8 cellular contexts compared by ENCODE assay signal in genomic region chr5:140113180-140113698, GRCh38. TPM values are rescaled to one million over a fixed set of nuclear protein-coding genes. Genes with fewer than 3 reads are reported as not detected.
DNase-seq lines count a peak whose midpoint lies in the region; ATAC-seq, FAIRE-seq and TF ChIP-seq lines count a peak whose summit lies in the region.

No MANE protein-coding gene starts in this region.

- no peak for FAIRE-seq in small intestine (lab: Jason Lieb, UNC)

- H3K36me3 ChIP-seq in NT2/D1 (ENCODE audit: insufficient read depth, insufficient read length, low read length) (no peaks in the 10 kb centered on the region), iPS-15b (ENCODE audit: control insufficient read depth, insufficient read depth, low read length) (no peaks in the 10 kb centered on the region), small intestine (ENCODE audit: control insufficient read depth in 2 of 2, insufficient read depth in 2 of 2, low read length in 2 of 2) (no peaks in the 10 kb centered on the region)

- H3K4me1 ChIP-seq in NT2/D1 (ENCODE audit: insufficient read depth, insufficient read length) (peaks cover 5% of the 10 kb centered on the region), iPS-15b (ENCODE audit: control insufficient read depth, insufficient read depth, low read length) (peaks cover 12% of the 10 kb centered on the region), small intestine (ENCODE audit: control insufficient read depth in 2 of 2, insufficient read depth in 1 of 2, low read depth in 1 of 2, low read length in 1 of 2) (peaks cover 3 to 18% of the 10 kb centered on the region in 2 donors)

- peak; percentile 8 for ATAC-seq in GM18511 (IDR thresholded peaks at IDR 0.05; ENCODE audit: unreplicated experiment)

- H3K9ac ChIP-seq in NT2/D1 (ENCODE audit: insufficient read length, low read depth): peak overlapping the region; percentile 82
- H3K9ac ChIP-seq in iPS-15b (ENCODE audit: low read depth, low read length): no peak overlapping the region

- WGBS in small intestine, 3 donors: 0 to 1% (median 1%) methylated on average over 15 to 28 of the region's 28 CpGs

- H3K27ac ChIP-seq in small intestine (ENCODE audit: low read depth in 1 of 2, low read length in 1 of 2): peak overlapping the region; percentile 33 to 93

- in situ Hi-C loops in astrocyte of the cerebellum (cut with HindIII; ENCODE audit: low sequenced_read_pairs): no loop called here

- DNase-seq in NT2/D1 (ENCODE audit: low read depth, low spot score): no peak
- DNase-seq in astrocyte of the cerebellum (ENCODE audit: low read depth): no peak
- no peak for DNase-seq in small intestine
- DNase-seq in inferior parietal cortex (ENCODE audit: extremely low spot score): no peak
- DNase-seq in KG1 (lab: John Stamatoyannopoulos, UW): no peak
- DNase-seq in GM19238 (ENCODE audit: insufficient read length, low spot score): no peak

- H3K4me3 ChIP-seq in NT2/D1 (ENCODE audit: insufficient read length, low read depth) (peak overlapping the region; percentile 66), astrocyte of the cerebellum (ENCODE audit: low read depth, low read length) (peak overlapping the region; percentile 63), iPS-15b (ENCODE audit: low read depth, low read length) (peak overlapping the region; percentile 83), small intestine (ENCODE audit: low read depth in 1 of 2, low read length in 2 of 2) (peak overlapping the region; percentile 90 to 94)

- TF ChIP-seq CTCF in astrocyte of the cerebellum (IDR thresholded peaks at IDR 0.05; ENCODE audit: low read depth, low read length, missing control alignments): no peak

- peaks cover 54% of the 10 kb centered on the region for H3K27me3 ChIP-seq in NT2/D1 (ENCODE audit: insufficient read depth, insufficient read length)
- H3K27me3 ChIP-seq in iPS-15b (ENCODE audit: control insufficient read depth, insufficient read depth, low read length): peaks cover 68% of the 10 kb centered on the region
- H3K27me3 ChIP-seq in small intestine (ENCODE audit: control insufficient read depth in 2 of 2, insufficient read depth in 2 of 2, low read length in 2 of 2): no peaks in the 10 kb centered on the region

- H3K9me3 ChIP-seq in NT2/D1 (ENCODE audit: insufficient read depth, low read length) (no peaks in the 10 kb centered on the region), iPS-15b (ENCODE audit: control insufficient read depth, insufficient read depth, low read length) (no peaks in the 10 kb centered on the region), small intestine (ENCODE audit: control insufficient read depth, low read depth) (no peaks in the 10 kb centered on the region)

RNA-seq across cellular contexts. Expression of gene PURA, which starts 0.7 kb away (rescaled TPM):
- polyA plus RNA-seq in small intestine: 1 to 10 TPM; 4.8 to 9.6 (median 7.0) TPM

RNA-seq across cellular contexts. Expression of gene IGIP, which starts 12.5 kb away (rescaled TPM):
- polyA plus RNA-seq in small intestine: 1 to 10 TPM; 4.6 to 8.3 (median 7.6) TPM
